ENCODE assay signal across 12 cellular contexts in the genomic region with DNA sequence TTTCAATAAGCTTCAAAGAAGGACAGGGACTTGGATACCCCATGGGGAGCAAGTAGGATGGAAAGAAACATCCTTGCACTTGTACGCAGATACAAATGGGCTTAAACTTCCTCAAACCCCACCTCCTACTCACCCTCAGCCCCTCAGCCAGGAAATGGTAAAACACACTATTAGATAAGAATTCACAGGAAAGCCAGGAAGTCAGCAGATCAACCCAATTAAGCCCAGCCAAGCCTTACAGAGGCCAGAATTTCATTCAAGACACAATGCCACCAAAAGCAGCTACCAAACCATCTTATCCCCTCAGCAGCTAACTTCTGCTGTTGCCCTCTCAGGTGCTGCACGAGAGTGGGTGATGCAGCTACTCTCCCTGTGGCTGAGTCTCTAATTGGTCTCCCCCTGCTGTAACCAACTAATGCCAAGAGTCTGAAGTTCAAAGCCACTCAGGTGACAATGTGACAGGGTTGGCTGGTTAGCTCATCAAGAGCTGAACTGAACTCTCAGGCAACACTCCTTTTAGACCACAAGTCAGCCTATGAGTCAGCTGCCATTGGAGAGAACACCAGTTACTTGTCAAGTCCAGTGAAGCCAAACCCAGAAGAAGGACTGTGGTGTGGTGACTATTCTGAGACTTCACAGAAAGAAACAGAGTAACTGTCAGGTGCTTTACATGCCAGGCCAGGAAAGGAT.
DNase-seq lines count a peak whose midpoint lies in the region; ATAC-seq, FAIRE-seq and TF ChIP-seq lines count a peak whose summit lies in the region.
"Had no signal": no experiment of that assay in that cellular context is flagged by ENCODE, and none has a peak within 500 bp of the region (broad histone marks: within the 10 kb centered on the region; RNA-seq: fewer than 3 reads in every experiment).

No MANE protein-coding gene starts in this region.

- H3K9me3 ChIP-seq in gastroesophageal sphincter: no peaks in the 10 kb centered on the region
- H3K9me3 ChIP-seq: A549 had no signal

- H3K4me3 Mint-ChIP-seq in activated naive CD8-positive, alpha-beta T cell treated with anti-CD3 and anti-CD28 coated beads, Interleukin-2, amount 50 U/mL, for 24 hours: no peak overlapping the region
- no peak overlapping the region for H3K4me3 Mint-ChIP-seq in activated naive CD8-positive, alpha-beta T cell treated with anti-CD3 and anti-CD28 coated beads for 36 hours
- H3K4me3 Mint-ChIP-seq in stimulated activated naive B cell treated with anti-CD40 and anti-IgM and Interleukin-4, amounts not matched to agents 10 μg/mL and 1 μg/mL and 100 μg/mL, for 72 hours: no peak overlapping the region
- no peak overlapping the region for H3K4me3 Mint-ChIP-seq in chondrocyte (ENCODE audit: unreplicated experiment)

- TF ChIP-seq EP300 in gastroesophageal sphincter (IDR thresholded peaks at IDR 0.05): no peak

- no peak overlapping the region for H3K27ac ChIP-seq in gastroesophageal sphincter
- H3K27ac ChIP-seq: A549, cardiac muscle cell had no signal

- no peaks in the 10 kb centered on the region for H3K36me3 Mint-ChIP-seq in activated naive CD8-positive, alpha-beta T cell treated with anti-CD3 and anti-CD28 coated beads, Interleukin-2, amount 50 U/mL, for 24 hours (ENCODE audit: low read depth)
- H3K36me3 Mint-ChIP-seq in activated naive CD8-positive, alpha-beta T cell treated with anti-CD3 and anti-CD28 coated beads for 36 hours: no peaks in the 10 kb centered on the region
- H3K36me3 Mint-ChIP-seq in stimulated activated naive B cell treated with anti-CD40 and anti-IgM and Interleukin-4, amounts not matched to agents 10 μg/mL and 1 μg/mL and 100 μg/mL, for 72 hours: no peaks in the 10 kb centered on the region
- H3K36me3 Mint-ChIP-seq in chondrocyte (ENCODE audit: low read depth): no peaks in the 10 kb centered on the region

- peak; percentile 93 for FAIRE-seq in RCC 7860 (lab: Jason Lieb, UNC)
- FAIRE-seq: A549 had no signal

- H3K4me1 Mint-ChIP-seq in activated naive CD8-positive, alpha-beta T cell treated with anti-CD3 and anti-CD28 coated beads, Interleukin-2, amount 50 U/mL, for 24 hours: no peaks in the 10 kb centered on the region
- no peaks in the 10 kb centered on the region for H3K4me1 Mint-ChIP-seq in activated naive CD8-positive, alpha-beta T cell treated with anti-CD3 and anti-CD28 coated beads for 36 hours
- peaks cover 12 to 19% of the 10 kb centered on the region in 2 donors for H3K4me1 Mint-ChIP-seq in stimulated activated naive B cell treated with anti-CD40 and anti-IgM and Interleukin-4, amounts not matched to agents 10 μg/mL and 1 μg/mL and 100 μg/mL, for 72 hours
- H3K4me1 Mint-ChIP-seq in chondrocyte (ENCODE audit: low read depth): no peaks in the 10 kb centered on the region

- 79% methylated on average over 2 of the region's 2 CpGs; no CpG with 5 or more reads in 1 of the 2 donors for WGBS in gastroesophageal sphincter (ENCODE audit: low coverage in 1 of 2), 2 donors

- no peaks in the 10 kb centered on the region for H3K27me3 Mint-ChIP-seq in activated naive CD8-positive, alpha-beta T cell treated with anti-CD3 and anti-CD28 coated beads, Interleukin-2, amount 50 U/mL, for 24 hours
- H3K27me3 Mint-ChIP-seq in activated naive CD8-positive, alpha-beta T cell treated with anti-CD3 and anti-CD28 coated beads for 36 hours: peaks cover 11% of the 10 kb centered on the region
- peaks cover 5 to 8% of the 10 kb centered on the region in 2 donors for H3K27me3 Mint-ChIP-seq in stimulated activated naive B cell treated with anti-CD40 and anti-IgM and Interleukin-4, amounts not matched to agents 10 μg/mL and 1 μg/mL and 100 μg/mL, for 72 hours
- H3K27me3 Mint-ChIP-seq in chondrocyte (ENCODE audit: low read depth): no peaks in the 10 kb centered on the region
- H3K27me3 Mint-ChIP-seq: progenitor cell of endocrine pancreas had no signal

- no peaks in the 10 kb centered on the region for H3K27me3 ChIP-seq in gastroesophageal sphincter
- H3K27me3 ChIP-seq: cardiac muscle cell had no signal

- TF ChIP-seq CTCF in chondrocyte (IDR thresholded peaks at IDR 0.05) (no peak), gastroesophageal sphincter (IDR thresholded peaks at IDR 0.05) (no peak)

- peak; percentile 36 for ATAC-seq in activated naive CD8-positive, alpha-beta T cell treated with anti-CD3 and anti-CD28 coated beads, Interleukin-2, amount 50 U/mL, for 24 hours
- ATAC-seq in HG02970 (IDR thresholded peaks at IDR 0.05; ENCODE audit: low FRiP score, unreplicated experiment): peak; percentile 87
- ATAC-seq in stimulated activated naive B cell treated with anti-CD40 and anti-IgM and Interleukin-4, amounts not matched to agents 10 μg/mL and 1 μg/mL and 100 μg/mL, for 72 hours (replicated peaks): peak; percentile 98
- no peak for ATAC-seq in gastroesophageal sphincter
- ATAC-seq: A549 had no signal

- H3K9me3 Mint-ChIP-seq in activated naive CD8-positive, alpha-beta T cell treated with anti-CD3 and anti-CD28 coated beads, Interleukin-2, amount 50 U/mL, for 24 hours: no peaks in the 10 kb centered on the region
- no peaks in the 10 kb centered on the region for H3K9me3 Mint-ChIP-seq in activated naive CD8-positive, alpha-beta T cell treated with anti-CD3 and anti-CD28 coated beads for 36 hours
- H3K9me3 Mint-ChIP-seq in stimulated activated naive B cell treated with anti-CD40 and anti-IgM and Interleukin-4, amounts not matched to agents 10 μg/mL and 1 μg/mL and 100 μg/mL, for 72 hours: peaks cover 5 to 9% of the 10 kb centered on the region in 2 donors
- H3K9me3 Mint-ChIP-seq in chondrocyte (ENCODE audit: low read depth): peaks cover 6% of the 10 kb centered on the region

- no peak overlapping the region for H3K4me3 ChIP-seq in gastroesophageal sphincter
- H3K4me3 ChIP-seq: A549, cardiac muscle cell had no signal

- H3K27ac Mint-ChIP-seq in activated naive CD8-positive, alpha-beta T cell treated with anti-CD3 and anti-CD28 coated beads, Interleukin-2, amount 50 U/mL, for 24 hours: no peak overlapping the region
- no peak overlapping the region for H3K27ac Mint-ChIP-seq in activated naive CD8-positive, alpha-beta T cell treated with anti-CD3 and anti-CD28 coated beads for 36 hours
- H3K27ac Mint-ChIP-seq in stimulated activated naive B cell treated with anti-CD40 and anti-IgM and Interleukin-4, amounts not matched to agents 10 μg/mL and 1 μg/mL and 100 μg/mL, for 72 hours: peak overlapping the region; percentile 43
- H3K27ac Mint-ChIP-seq in chondrocyte (ENCODE audit: unreplicated experiment): no peak overlapping the region
- H3K27ac Mint-ChIP-seq: progenitor cell of endocrine pancreas had no signal

- no peak for TF ChIP-seq POLR2A in gastroesophageal sphincter (IDR thresholded peaks at IDR 0.05)

- H3K4me1 ChIP-seq in gastroesophageal sphincter: no peaks in the 10 kb centered on the region
- H3K4me1 ChIP-seq: A549 had no signal

- no peak for DNase-seq in activated naive CD8-positive, alpha-beta T cell treated with anti-CD3 and anti-CD28 coated beads, Interleukin-2, amount 50 U/mL, for 24 hours
- DNase-seq in activated naive CD8-positive, alpha-beta T cell treated with anti-CD3 and anti-CD28 coated beads for 36 hours: no peak
- DNase-seq in RCC 7860 (ENCODE audit: low spot score) (peak; percentile 89), chondrocyte (ENCODE audit: low spot score) (no peak), A172 (ENCODE audit: low spot score) (no peak)
- peak; percentile 57 for DNase-seq in stimulated activated naive B cell treated with anti-CD40 and anti-IgM and Interleukin-4, amounts not matched to agents 10 μg/mL and 1 μg/mL and 100 μg/mL, for 72 hours
- DNase-seq: activated CD4-positive, alpha-beta T cell treated with anti-CD3 and anti-CD28 coated beads for 1 hour had no signal

- no peaks in the 10 kb centered on the region for H3K36me3 ChIP-seq in gastroesophageal sphincter
- H3K36me3 ChIP-seq: cardiac muscle cell had no signal

Comparison
In these comparisons a context has a peak if more than half of its experiments do, and no peak if none do; other contexts are left out.
1. DNase-seq: peak in RCC 7860 (single experiment) and stimulated activated naive B cell treated with anti-CD40 and anti-IgM and Interleukin-4, amounts not matched to agents 10 μg/mL and 1 μg/mL and 100 μg/mL, for 72 hours (single experiment); none in activated naive CD8-positive, alpha-beta T cell treated with anti-CD3 and anti-CD28 coated beads, Interleukin-2, amount 50 U/mL, for 24 hours (single experiment), activated naive CD8-positive, alpha-beta T cell treated with anti-CD3 and anti-CD28 coated beads for 36 hours (single experiment), chondrocyte (single experiment) and A172 (single experiment).